Comparison of ENCODE assay signal across 8 cellular contexts in genomic region chr7:149028346-149029109, GRCh38. TPM values are rescaled to one million over a fixed set of nuclear protein-coding genes. Genes with fewer than 3 reads are reported as not detected.
DNase-seq lines count a peak whose midpoint lies in the region; ATAC-seq and TF ChIP-seq lines count a peak whose summit lies in the region.

PDIA4 (minus strand) TSS chr7:149028505; CDS start chr7:149028408, 97 bp downstream.

- in situ Hi-C loops in GM13976 (cut with MboI; ENCODE audit: low sequenced_read_pairs, unreplicated experiment), result no loop called here

- H3K4me3 ChIP-seq in heart right ventricle (peak within 1 kb of the TSS; percentile 63 to 92 (median 84)), upper lobe of left lung (peak within 1 kb of the TSS; percentile 74 to 98 (median 91))

- no peak for TF ChIP-seq EP300 in upper lobe of left lung (IDR thresholded peaks at IDR 0.05)

- 1 to 2% methylated on average over 75 to 87 of the region's 87 CpGs for WGBS in heart right ventricle, 2 donors
- 0 to 1% methylated on average over 7 to 40 of the region's 87 CpGs for WGBS in upper lobe of left lung, 2 donors

- H3K4me1 ChIP-seq in heart right ventricle (peaks cover 0 to 35% (median 22%) of the 10 kb centered on the region in 9 donors), upper lobe of left lung (peaks cover 14 to 34% (median 15%) of the 10 kb centered on the region in 4 donors)

- H3K9me3 ChIP-seq in heart right ventricle (no peaks in the 10 kb centered on the region), upper lobe of left lung (no peaks in the 10 kb centered on the region)

- DNase-seq in GM13976 (ENCODE audit: low spot score), result peak; percentile 99
- peak; percentile 98 for DNase-seq in NCI-H146 treated with DMSO at 0.1 percent for 48 hours (lab: John Stamatoyannopoulos, UW; ENCODE audit: unreplicated experiment)
- peak; percentile 99 for DNase-seq in amniotic epithelial cell (ENCODE audit: low read depth)
- peak; percentile 99 to 100 for DNase-seq in heart right ventricle
- peak; percentile 99 to 100 (median 100) for DNase-seq in posterior cingulate gyrus
- peak; percentile 99 to 100 for DNase-seq in upper lobe of left lung

- peak; percentile 5 for TF ChIP-seq CTCF in GM13976 (IDR thresholded peaks at IDR 0.05; ENCODE audit: borderline replicate concordance, control extremely low read depth, extremely low read depth, insufficient read depth, missing control alignments)
- TF ChIP-seq CTCF in heart right ventricle (IDR thresholded peaks at IDR 0.05), result peak in 6 of 9 donors; percentile 8 to 49 (median 33)
- peak; percentile 16 to 74 (median 50) for TF ChIP-seq CTCF in upper lobe of left lung (IDR thresholded peaks at IDR 0.05)

- peaks cover 0 to 4% (median 0%) of the 10 kb centered on the region in 9 donors for H3K36me3 ChIP-seq in heart right ventricle
- H3K36me3 ChIP-seq in upper lobe of left lung, result no peaks in the 10 kb centered on the region

- H3K27me3 ChIP-seq in heart right ventricle (no peaks in the 10 kb centered on the region), upper lobe of left lung (no peaks in the 10 kb centered on the region)

- ATAC-seq in HG02870 (IDR thresholded peaks at IDR 0.05; ENCODE audit: unreplicated experiment) (peak; percentile 89), heart right ventricle (peak; percentile 95 to 99 (median 98)), upper lobe of left lung (ENCODE audit: low FRiP score in 2 of 2) (peak; percentile 98 to 100)

- peak within 1 kb of the TSS; percentile 44 to 95 (median 88) for H3K27ac ChIP-seq in heart right ventricle
- peak within 1 kb of the TSS; percentile 87 to 92 (median 90) for H3K27ac ChIP-seq in upper lobe of left lung

- peak in 3 of 4 donors; percentile 74 to 89 (median 78) for TF ChIP-seq POLR2A in upper lobe of left lung (IDR thresholded peaks at IDR 0.05)

- intact Hi-C loops in T-helper 1 cell treated with Interleukin-12 subunit alpha and Interleukin-12 subunit beta and Interleukin-4 antibody, amounts not matched to agents 30 ng/mL and 1 ng/mL, for 36 hours (cut with micrococcal nuclease), result loop anchor here (1.0 to 10.0 kb wide), 16 partner anchors 23 to 1376 kb away; partner anchors contain the start of genes CUL1, EZH2, ZNF282 and ZNF398
- intact Hi-C loops in heart right ventricle (cut with DNase I) (loop anchor here in 7 of 10 donors (1.0 to 10.0 kb wide), 9 partner anchors 34 to 64 kb away; partner anchors contain the start of gene ZNF786 (in 2 of the 7)), posterior cingulate gyrus (cut with DNase I) (loop anchor here (1.0 to 5.0 kb wide), 3 partner anchors 39 to 62 kb away; partner anchors contain the start of gene ZNF786)

RNA-seq across cellular contexts. Expression of gene PDIA4, which starts in this region (rescaled TPM):
- 173 and 174 TPM in 2 replicates for total RNA-seq in T-helper 1 cell treated with Interleukin-12 subunit alpha and Interleukin-12 subunit beta and Interleukin-4 antibody, amounts not matched to agents 30 ng/mL and 1 ng/mL, for 36 hours
- 10 to 100 TPM; 18.2 to 49.2 (median 24.6) TPM for total RNA-seq in heart right ventricle
- polyA plus RNA-seq in heart right ventricle, result 10 to 100 TPM; 10.2 to 64.5 TPM
- total RNA-seq in upper lobe of left lung, result 100 to 1,000 TPM in 1 of 6 donors, 10 to 100 TPM in 5; 25.1 to 160 (median 77.8) TPM

Comparison
In these comparisons a context has a peak if more than half of its experiments do, and no peak if none do; other contexts are left out.
1. Peak in every context shown above with its lines: DNase-seq, ATAC-seq, H3K4me3 ChIP-seq and H3K27ac ChIP-seq.